In the genomic region with DNA sequence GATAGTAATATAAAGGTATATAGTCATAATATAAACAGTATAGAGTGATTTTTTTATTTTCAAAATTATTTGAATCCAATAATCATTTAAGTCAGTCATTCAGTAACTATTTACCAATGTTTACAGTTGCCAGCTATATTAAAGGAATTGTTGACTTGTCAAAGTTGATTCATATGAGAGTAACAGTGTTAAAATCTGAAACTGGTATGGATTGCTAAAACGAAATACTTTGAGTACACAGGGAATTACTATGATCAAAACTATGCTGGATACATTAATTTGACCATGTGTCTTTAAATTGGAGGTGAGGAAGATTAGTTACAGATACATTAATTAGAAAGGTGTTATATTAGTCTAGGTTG, we compare ENCODE assay signal across 15 cellular contexts.
DNase-seq lines count a peak whose midpoint lies in the region; ATAC-seq and TF ChIP-seq lines count a peak whose summit lies in the region.
"Had no signal": no experiment of that assay in that cellular context is flagged by ENCODE, and none has a peak within 500 bp of the region (broad histone marks: within the 10 kb centered on the region; RNA-seq: fewer than 3 reads in every experiment).

No MANE protein-coding gene starts in this region.

- in situ Hi-C loops in GM23248 (cut with MboI): no loop called here

- peak overlapping the region; percentile 1 to 41 (median 8) for H3K27ac Mint-ChIP-seq in nephron
- no peak overlapping the region for H3K27ac Mint-ChIP-seq in activated T-helper 2 cell treated with anti-CD3 and anti-CD28 coated beads, Interferon-gamma antibody, Interleukin-2, Interleukin-4, amounts not matched to agents 10 μg/mL and 5 μg/mL and 100 μg/mL, durations not matched to agents 14 hours and 24 hours and 36 hours
- H3K27ac Mint-ChIP-seq: CD14-positive monocyte had no signal

- no peak for ATAC-seq in HG03025 (IDR thresholded peaks at IDR 0.05; ENCODE audit: low FRiP score, unreplicated experiment)
- ATAC-seq: HCT116 had no signal

- TF ChIP-seq CTCF in 22Rv1 (IDR thresholded peaks at IDR 0.05) (no peak), VCaP (conservative IDR thresholded peaks at IDR 0.05) (no peak), nephron (IDR thresholded peaks at IDR 0.05; ENCODE audit: unreplicated experiment in 3 of 3) (no peak)

- H3K9me3 Mint-ChIP-seq in nephron: no peaks in the 10 kb centered on the region
- no peaks in the 10 kb centered on the region for H3K9me3 Mint-ChIP-seq in activated T-helper 2 cell treated with anti-CD3 and anti-CD28 coated beads, Interferon-gamma antibody, Interleukin-2, Interleukin-4, amounts not matched to agents 10 μg/mL and 5 μg/mL and 100 μg/mL, durations not matched to agents 14 hours and 24 hours and 36 hours

- peak overlapping the region; percentile 67 for H3K4me2 ChIP-seq in GM23248 (ENCODE audit: unreplicated experiment)
- H3K4me2 ChIP-seq: PC-9 had no signal

- no peaks in the 10 kb centered on the region for H4K20me1 ChIP-seq in GM23248 (ENCODE audit: insufficient read depth)

- H2AFZ ChIP-seq in GM23248: no peak overlapping the region
- H2AFZ ChIP-seq: PC-9 had no signal

- WGBS in GM23248 (ENCODE audit: low coverage in 1 of 2, low lambda C conversion rate in 2 of 2, missing lambda C conversion rate in 2 of 2), 2 experiments: 41 to 44% methylated on average over 1 of the region's 1 CpG

- no peaks in the 10 kb centered on the region for H3K79me2 ChIP-seq in GM23248 (ENCODE audit: insufficient read depth)

- no peaks in the 10 kb centered on the region for H3K36me3 ChIP-seq in GM23248 (ENCODE audit: low read depth)
- H3K36me3 ChIP-seq: SJCRH30 had no signal

- H3K9me3 ChIP-seq in GM23248 (ENCODE audit: low read depth): no peaks in the 10 kb centered on the region
- H3K9me3 ChIP-seq: SJCRH30 had no signal

- no peaks in the 10 kb centered on the region for H3K36me3 Mint-ChIP-seq in nephron (ENCODE audit: low read depth)
- peaks cover 17% of the 10 kb centered on the region for H3K36me3 Mint-ChIP-seq in activated T-helper 2 cell treated with anti-CD3 and anti-CD28 coated beads, Interferon-gamma antibody, Interleukin-2, Interleukin-4, amounts not matched to agents 10 μg/mL and 5 μg/mL and 100 μg/mL, durations not matched to agents 14 hours and 24 hours and 36 hours (ENCODE audit: low read depth)

- intact Hi-C loops in activated T-helper 2 cell treated with anti-CD3 and anti-CD28 coated beads, Interferon-gamma antibody, Interleukin-2, Interleukin-4, amounts not matched to agents 10 μg/mL and 5 μg/mL and 100 μg/mL, durations not matched to agents 14 hours and 24 hours and 36 hours (cut with micrococcal nuclease): no loop called here

- peak; percentile 8 for DNase-seq in GM23248
- no peak for DNase-seq in activated T-helper 2 cell treated with anti-CD3 and anti-CD28 coated beads, Interferon-gamma antibody, Interleukin-2, Interleukin-4, amounts not matched to agents 10 μg/mL and 5 μg/mL and 100 μg/mL, durations not matched to agents 14 hours and 24 hours and 36 hours (ENCODE audit: low spot score)
- DNase-seq in NCI-H1048 (lab: John Stamatoyannopoulos, UW): no peak
- no peak for DNase-seq in T-helper 1 cell
- DNase-seq: MV-4-11, NCI-H524 treated with DMSO at 0.1 percent for 48 hours, PC-9, SJCRH30, SW 1271 had no signal

- H3K4me1 ChIP-seq in GM23248 (ENCODE audit: insufficient read depth): peaks cover 39% of the 10 kb centered on the region

- peak overlapping the region; percentile 15; the same call in 1 of the 2 replicates for H3K4me3 ChIP-seq in GM23248
- H3K4me3 ChIP-seq: PC-9, SJCRH30 had no signal

- H3K9me2 ChIP-seq in GM23248 (ENCODE audit: insufficient read depth): no peaks in the 10 kb centered on the region

- H3K27ac ChIP-seq in 22Rv1 (peak overlapping the region; percentile 58), GM23248 (peak overlapping the region; percentile 50), VCaP (peak overlapping the region; percentile 48)
- H3K27ac ChIP-seq: PC-9, SJCRH30 had no signal

- H3K27me3 ChIP-seq in GM23248 (replicated peaks; ENCODE audit: insufficient read depth): no peaks in the 10 kb centered on the region
- H3K27me3 ChIP-seq: SJCRH30 had no signal

- H3K9ac ChIP-seq in GM23248: no peak overlapping the region

- no peaks in the 10 kb centered on the region for H3K27me3 Mint-ChIP-seq in nephron (ENCODE audit: low read depth)
- H3K27me3 Mint-ChIP-seq in activated T-helper 2 cell treated with anti-CD3 and anti-CD28 coated beads, Interferon-gamma antibody, Interleukin-2, Interleukin-4, amounts not matched to agents 10 μg/mL and 5 μg/mL and 100 μg/mL, durations not matched to agents 14 hours and 24 hours and 36 hours (ENCODE audit: low read depth): no peaks in the 10 kb centered on the region

- H3K4me1 Mint-ChIP-seq in nephron: peaks cover 14% of the 10 kb centered on the region
- peaks cover 3% of the 10 kb centered on the region for H3K4me1 Mint-ChIP-seq in activated T-helper 2 cell treated with anti-CD3 and anti-CD28 coated beads, Interferon-gamma antibody, Interleukin-2, Interleukin-4, amounts not matched to agents 10 μg/mL and 5 μg/mL and 100 μg/mL, durations not matched to agents 14 hours and 24 hours and 36 hours (ENCODE audit: low read depth)
- H3K4me1 Mint-ChIP-seq: CD14-positive monocyte had no signal

- H3K4me3 Mint-ChIP-seq in nephron: no peak overlapping the region
- no peak overlapping the region for H3K4me3 Mint-ChIP-seq in activated T-helper 2 cell treated with anti-CD3 and anti-CD28 coated beads, Interferon-gamma antibody, Interleukin-2, Interleukin-4, amounts not matched to agents 10 μg/mL and 5 μg/mL and 100 μg/mL, durations not matched to agents 14 hours and 24 hours and 36 hours (ENCODE audit: low read depth)
- H3K4me3 Mint-ChIP-seq: CD14-positive monocyte had no signal

- peaks cover 44% of the 10 kb centered on the region for H3F3A ChIP-seq in GM23248 (ENCODE audit: insufficient read depth)
